1 cellular context compared by ENCODE assay signal in genomic region chr17:38401459-38401858, GRCh38.
TF ChIP-seq lines count a peak whose summit lies in the region.

No MANE protein-coding gene starts in this region.

TF ChIP-seq in HepG2, 621 proteins besides CTCF, POLR2A, EP300 and RAD21:
- TF ChIP-seq BCL6 (CRISPR knock-in tag; IDR thresholded peaks at IDR 0.05) (no peak), TMF1 (CRISPR knock-in tag; IDR thresholded peaks at IDR 0.05; ENCODE audit: low read depth) (no peak), ATM (IDR thresholded peaks at IDR 0.05; ENCODE audit: borderline replicate concordance) (no peak), ZNF354B (CRISPR knock-in tag; IDR thresholded peaks at IDR 0.05) (no peak), SIX1 (CRISPR knock-in tag; IDR thresholded peaks at IDR 0.05; ENCODE audit: borderline replicate concordance) (no peak), RARG (CRISPR knock-in tag; IDR thresholded peaks at IDR 0.05; ENCODE audit: low read depth) (no peak), TOPORS (CRISPR knock-in tag; IDR thresholded peaks at IDR 0.05) (no peak), SUZ12 (IDR thresholded peaks at IDR 0.05; ENCODE audit: low read depth, low read length) (no peak), ZNF567 (CRISPR knock-in tag; IDR thresholded peaks at IDR 0.05; ENCODE audit: borderline replicate concordance) (no peak), UBTF (CRISPR knock-in tag; IDR thresholded peaks at IDR 0.05) (no peak), RFX3 (CRISPR knock-in tag; IDR thresholded peaks at IDR 0.05) (no peak), ZBTB39 (CRISPR knock-in tag; IDR thresholded peaks at IDR 0.05) (no peak), FIP1L1 (IDR thresholded peaks at IDR 0.05; ENCODE audit: borderline replicate concordance, insufficient read depth, low read depth, low read length) (no peak), RNF219 (CRISPR knock-in tag; IDR thresholded peaks at IDR 0.05) (no peak), DRAP1 (CRISPR knock-in tag; IDR thresholded peaks at IDR 0.05) (no peak), FOXM1 (CRISPR knock-in tag; IDR thresholded peaks at IDR 0.05) (no peak), RCOR2 (CRISPR knock-in tag; IDR thresholded peaks at IDR 0.05) (no peak), FOSL2 (CRISPR knock-in tag; IDR thresholded peaks at IDR 0.05) (no peak), ZNF350 (CRISPR knock-in tag; IDR thresholded peaks at IDR 0.05; ENCODE audit: borderline replicate concordance, low read depth) (no peak), ZGPAT (CRISPR knock-in tag; IDR thresholded peaks at IDR 0.05) (no peak)
